1 cellular context compared by ENCODE assay signal in the genomic region with DNA sequence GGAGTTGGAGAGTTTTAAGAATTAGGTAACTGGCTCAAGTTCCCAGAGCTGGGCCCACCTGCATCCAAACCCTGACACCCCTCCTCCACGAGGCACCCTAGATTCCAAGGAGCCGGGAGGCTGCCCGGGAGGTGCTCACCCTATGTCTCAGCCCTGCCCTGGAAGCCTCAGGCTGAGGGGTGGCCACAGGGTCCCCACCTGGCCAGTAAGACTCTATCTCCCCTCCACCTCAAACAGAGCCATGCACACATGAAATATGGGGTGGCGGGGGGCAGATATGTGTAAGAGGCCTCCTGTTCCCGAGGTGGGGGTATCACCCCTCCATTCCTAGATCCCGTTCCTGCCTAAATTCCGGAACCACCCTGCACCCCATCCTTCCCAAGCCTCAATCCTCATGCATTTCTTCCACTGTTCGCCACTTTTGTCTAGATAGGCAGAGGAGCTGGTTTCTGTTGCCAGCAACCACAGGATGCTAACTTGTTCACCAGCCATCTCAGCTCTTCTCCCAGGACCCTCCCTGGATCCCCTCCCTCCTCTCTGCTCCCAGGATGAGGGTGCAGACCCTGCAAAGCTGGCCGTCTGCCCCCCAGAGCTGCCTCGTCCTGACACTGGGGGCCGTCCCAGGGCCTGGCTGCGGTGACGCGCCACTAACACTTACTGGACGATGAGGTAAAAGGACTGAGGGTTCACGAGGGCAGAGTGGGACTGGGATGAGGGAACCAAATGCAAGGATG.
TF ChIP-seq lines count a peak whose summit lies in the region.

No MANE protein-coding gene starts in this region.

TF ChIP-seq in WTC11, 78 proteins besides CTCF, POLR2A, EP300 and RAD21 (continued from another document):
- TF ChIP-seq, protein P1, sequence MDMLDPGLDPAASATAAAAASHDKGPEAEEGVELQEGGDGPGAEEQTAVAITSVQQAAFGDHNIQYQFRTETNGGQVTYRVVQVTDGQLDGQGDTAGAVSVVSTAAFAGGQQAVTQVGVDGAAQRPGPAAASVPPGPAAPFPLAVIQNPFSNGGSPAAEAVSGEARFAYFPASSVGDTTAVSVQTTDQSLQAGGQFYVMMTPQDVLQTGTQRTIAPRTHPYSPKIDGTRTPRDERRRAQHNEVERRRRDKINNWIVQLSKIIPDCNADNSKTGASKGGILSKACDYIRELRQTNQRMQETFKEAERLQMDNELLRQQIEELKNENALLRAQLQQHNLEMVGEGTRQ (CRISPR knock-in tag; IDR thresholded peaks at IDR 0.05): no peak
- TF ChIP-seq, protein P2, sequence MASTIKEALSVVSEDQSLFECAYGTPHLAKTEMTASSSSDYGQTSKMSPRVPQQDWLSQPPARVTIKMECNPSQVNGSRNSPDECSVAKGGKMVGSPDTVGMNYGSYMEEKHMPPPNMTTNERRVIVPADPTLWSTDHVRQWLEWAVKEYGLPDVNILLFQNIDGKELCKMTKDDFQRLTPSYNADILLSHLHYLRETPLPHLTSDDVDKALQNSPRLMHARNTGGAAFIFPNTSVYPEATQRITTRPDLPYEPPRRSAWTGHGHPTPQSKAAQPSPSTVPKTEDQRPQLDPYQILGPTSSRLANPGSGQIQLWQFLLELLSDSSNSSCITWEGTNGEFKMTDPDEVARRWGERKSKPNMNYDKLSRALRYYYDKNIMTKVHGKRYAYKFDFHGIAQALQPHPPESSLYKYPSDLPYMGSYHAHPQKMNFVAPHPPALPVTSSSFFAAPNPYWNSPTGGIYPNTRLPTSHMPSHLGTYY (CRISPR knock-in tag; IDR thresholded peaks at IDR 0.05): no peak
- no peak for TF ChIP-seq NR2C2 (CRISPR knock-in tag; IDR thresholded peaks at IDR 0.05)
